21 cellular contexts compared by ENCODE assay signal in the genomic region with DNA sequence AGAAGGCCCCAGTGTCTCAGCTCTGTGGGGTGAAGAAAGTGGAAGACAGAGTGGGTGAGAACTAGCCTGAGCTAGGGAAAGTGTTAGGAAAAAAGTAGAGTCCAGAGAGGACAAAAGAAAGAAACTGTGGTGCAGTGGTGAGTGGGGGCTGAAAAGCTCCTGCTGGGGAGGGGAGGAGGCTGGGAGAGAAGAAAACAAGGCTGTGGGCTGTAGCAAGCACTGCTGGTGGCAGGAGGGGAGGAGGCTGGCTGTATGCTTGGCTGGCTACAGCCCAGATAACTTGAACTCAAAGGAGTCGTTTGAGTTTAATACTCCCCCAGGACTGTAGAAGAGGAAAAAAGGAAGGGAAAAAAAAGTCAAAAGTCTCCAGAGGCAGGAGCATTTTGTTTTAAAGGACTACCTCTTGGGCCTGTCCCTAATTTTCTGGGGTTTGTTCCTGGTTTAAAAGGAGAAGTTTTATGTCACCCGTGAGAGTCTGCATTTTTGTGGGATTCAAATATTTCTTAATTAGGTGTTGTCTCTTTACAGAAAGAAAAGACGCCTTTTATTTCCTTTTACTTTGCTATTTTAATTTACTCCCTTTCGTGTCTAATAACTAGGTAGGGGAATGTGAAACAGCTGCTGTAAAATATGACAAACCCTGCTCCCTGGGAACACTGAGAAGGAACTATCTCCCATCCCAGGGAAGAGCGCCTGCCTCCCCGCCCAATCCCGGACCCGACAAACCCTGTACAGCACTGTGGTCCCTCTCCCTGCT. TPM values are rescaled to one million over a fixed set of nuclear protein-coding genes. Genes with fewer than 3 reads are reported as not detected.
DNase-seq lines count a peak whose midpoint lies in the region; ATAC-seq, FAIRE-seq and TF ChIP-seq lines count a peak whose summit lies in the region.
"Had no signal": no experiment of that assay in that cellular context is flagged by ENCODE, and none has a peak within 500 bp of the region (broad histone marks: within the 10 kb centered on the region; RNA-seq: fewer than 3 reads in every experiment).

No MANE protein-coding gene starts in this region.

- H3K4me1 Mint-ChIP-seq in astrocyte (ENCODE audit: low read depth, unreplicated experiment) = peaks cover 10% of the 10 kb centered on the region
- H3K4me1 Mint-ChIP-seq: activated naive CD8-positive, alpha-beta T cell treated with anti-CD3 and anti-CD28 coated beads for 36 hours; CD4-positive, alpha-beta memory T cell; stimulated activated memory B cell treated with anti-CD40 and anti-IgM and Interleukin-4, amounts not matched to agents 10 μg/mL and 1 μg/mL and 100 μg/mL, for 72 hours had no signal

- peaks cover 67% of the 10 kb centered on the region for H3K27me3 Mint-ChIP-seq in astrocyte (ENCODE audit: low read depth, unreplicated experiment)

- FAIRE-seq in astrocyte (lab: Jason Lieb, UNC) = no peak
- FAIRE-seq: TTC549 had no signal

- no peaks in the 10 kb centered on the region for H3K9me3 ChIP-seq in astrocyte (ENCODE audit: insufficient read depth, low read depth, low read length)
- no peaks in the 10 kb centered on the region for H3K9me3 ChIP-seq in upper lobe of right lung
- H3K9me3 ChIP-seq: prostate gland, spleen, transverse colon had no signal

- no peaks in the 10 kb centered on the region for H3K36me3 ChIP-seq in astrocyte (ENCODE audit: insufficient read depth, low read length)
- H3K36me3 ChIP-seq in upper lobe of right lung = no peaks in the 10 kb centered on the region
- H3K36me3 ChIP-seq: cardiac muscle cell, prostate gland, spleen, transverse colon had no signal

- H3K27ac Mint-ChIP-seq in astrocyte (ENCODE audit: unreplicated experiment) = peak overlapping the region; percentile 1
- H3K27ac Mint-ChIP-seq: activated naive CD8-positive, alpha-beta T cell treated with anti-CD3 and anti-CD28 coated beads for 36 hours; CD4-positive, alpha-beta memory T cell; stimulated activated memory B cell treated with anti-CD40 and anti-IgM and Interleukin-4, amounts not matched to agents 10 μg/mL and 1 μg/mL and 100 μg/mL, for 72 hours had no signal

- H3K27me3 ChIP-seq in astrocyte (ENCODE audit: insufficient read depth, low read length) (peaks cover 28% of the 10 kb centered on the region), upper lobe of right lung (peaks cover 36% of the 10 kb centered on the region)

- ATAC-seq in upper lobe of right lung = peak; percentile 6
- no peak for ATAC-seq in activated CD4-positive, CD25-positive, alpha-beta regulatory T cell treated with anti-CD3 and anti-CD28 coated beads, Interleukin-2, amount 50 U/mL, for 24 hours
- ATAC-seq: left ventricle myocardium superior; SK-N-SH treated with all-trans-retinoic acid at 6 μM for 48 hours; stimulated activated memory B cell treated with anti-CD40 and anti-IgM and Interleukin-4, amounts not matched to agents 10 μg/mL and 1 μg/mL and 100 μg/mL, for 72 hours had no signal

- no peak overlapping the region for H3K4me2 ChIP-seq in astrocyte (ENCODE audit: low read length)

- no peaks in the 10 kb centered on the region for H4K20me1 ChIP-seq in astrocyte (ENCODE audit: insufficient read depth, low read length)

- DNase-seq in NCI-H2227 (lab: John Stamatoyannopoulos, UW; ENCODE audit: unreplicated experiment) = peak; percentile 31
- DNase-seq in NCI-H2227 treated with DMSO at 0.1 percent for 48 hours (lab: John Stamatoyannopoulos, UW) = no peak
- no peak for DNase-seq in astrocyte (ENCODE audit: low read depth)
- DNase-seq in left kidney (ENCODE audit: low read depth, low spot score) = peak; percentile 77
- DNase-seq in upper lobe of right lung = no peak
- DNase-seq in NCI-H2029 treated with DMSO at 0.1 percent for 48 hours (lab: John Stamatoyannopoulos, UW) = no peak
- DNase-seq in NCI-H2029 (lab: John Stamatoyannopoulos, UW) = no peak
- DNase-seq: activated CD4-positive, alpha-beta T cell treated with anti-CD3 and anti-CD28 coated beads, Interleukin-2, amount 50 U/mL, for 4 hours; activated naive CD8-positive, alpha-beta T cell treated with anti-CD3 and anti-CD28 coated beads for 36 hours; CD4-positive, alpha-beta memory T cell; GM23248; left ventricle myocardium superior; NCI-H1694; spleen; transverse colon had no signal

- no peaks in the 10 kb centered on the region for H3K79me2 ChIP-seq in astrocyte (ENCODE audit: insufficient read depth, low read length)

- H3K4me1 ChIP-seq in astrocyte (ENCODE audit: insufficient read depth, low read length) (no peaks in the 10 kb centered on the region), upper lobe of right lung (no peaks in the 10 kb centered on the region)
- H3K4me1 ChIP-seq: prostate gland, spleen had no signal

- intact Hi-C loops in upper lobe of right lung (cut with DNase I) = no loop called here

- H3K27ac ChIP-seq in astrocyte (ENCODE audit: low read depth, low read length) (no peak overlapping the region), upper lobe of right lung (no peak overlapping the region)
- H3K27ac ChIP-seq: cardiac muscle cell, GM23248, prostate gland, spleen, transverse colon had no signal

- no peak overlapping the region for H3K9ac ChIP-seq in astrocyte (ENCODE audit: low read length)
- H3K9ac ChIP-seq: GM23248 had no signal

- H3K9me3 Mint-ChIP-seq in astrocyte (ENCODE audit: unreplicated experiment) = no peaks in the 10 kb centered on the region
- H3K9me3 Mint-ChIP-seq: activated naive CD8-positive, alpha-beta T cell treated with anti-CD3 and anti-CD28 coated beads for 36 hours had no signal

- H2AFZ ChIP-seq in astrocyte (ENCODE audit: low read depth, low read length) = no peak overlapping the region
- H2AFZ ChIP-seq: GM23248 had no signal

- no peak overlapping the region for H3K4me3 Mint-ChIP-seq in astrocyte (ENCODE audit: unreplicated experiment)
- H3K4me3 Mint-ChIP-seq: activated naive CD8-positive, alpha-beta T cell treated with anti-CD3 and anti-CD28 coated beads for 36 hours; CD4-positive, alpha-beta memory T cell; stimulated activated memory B cell treated with anti-CD40 and anti-IgM and Interleukin-4, amounts not matched to agents 10 μg/mL and 1 μg/mL and 100 μg/mL, for 72 hours had no signal

- TF ChIP-seq CTCF in astrocyte (IDR thresholded peaks at IDR 0.05; ENCODE audit: insufficient read depth, low read depth, low read length) = no peak
- TF ChIP-seq CTCF in upper lobe of right lung (IDR thresholded peaks at IDR 0.05) = no peak

- no peaks in the 10 kb centered on the region for H3K36me3 Mint-ChIP-seq in astrocyte (ENCODE audit: low read depth, unreplicated experiment)
- H3K36me3 Mint-ChIP-seq: activated naive CD8-positive, alpha-beta T cell treated with anti-CD3 and anti-CD28 coated beads for 36 hours; CD4-positive, alpha-beta memory T cell; stimulated activated memory B cell treated with anti-CD40 and anti-IgM and Interleukin-4, amounts not matched to agents 10 μg/mL and 1 μg/mL and 100 μg/mL, for 72 hours had no signal

- no peak overlapping the region for H3K4me3 ChIP-seq in astrocyte (ENCODE audit: insufficient read depth, low read depth, low read length)
- no peak overlapping the region for H3K4me3 ChIP-seq in upper lobe of right lung
- H3K4me3 ChIP-seq: cardiac muscle cell, GM23248, prostate gland, spleen, transverse colon had no signal

RNA-seq across cellular contexts. Expression of gene ZIC5, which starts 21.7 kb away (rescaled TPM):
- total RNA-seq in astrocyte (0.17 and 0.27 TPM in 2 replicates), upper lobe of right lung (not detected)
- total RNA-seq: activated naive CD8-positive, alpha-beta T cell treated with anti-CD3 and anti-CD28 coated beads for 36 hours; CD4-positive, alpha-beta memory T cell; GM23248; left ventricle myocardium superior; spleen; transverse colon had no signal

RNA-seq across cellular contexts. Expression of gene ZIC2, which starts 31.7 kb away (rescaled TPM):
- total RNA-seq in astrocyte (0.60 and 1.8 TPM in 2 replicates), upper lobe of right lung (not detected)
- total RNA-seq: activated naive CD8-positive, alpha-beta T cell treated with anti-CD3 and anti-CD28 coated beads for 36 hours; CD4-positive, alpha-beta memory T cell; GM23248; left ventricle myocardium superior; spleen; transverse colon had no signal

Comparison
In these comparisons a context has a peak if more than half of its experiments do, and no peak if none do; other contexts are left out.
1. DNase-seq: peak in NCI-H2227 (single experiment) and left kidney (single experiment); none in NCI-H2227 treated with DMSO at 0.1 percent for 48 hours (single experiment), astrocyte (single experiment), upper lobe of right lung (single experiment), NCI-H2029 treated with DMSO at 0.1 percent for 48 hours (single experiment) and NCI-H2029 (single experiment).